In genomic region chr6:134599079-134599478, GRCh38 we compare ENCODE assay signal across 16 cellular contexts.
DNase-seq lines count a peak whose midpoint lies in the region; ATAC-seq, FAIRE-seq and TF ChIP-seq lines count a peak whose summit lies in the region.
"Had no signal": no experiment of that assay in that cellular context is flagged by ENCODE, and none has a peak within 500 bp of the region (broad histone marks: within the 10 kb centered on the region; RNA-seq: fewer than 3 reads in every experiment).

No MANE protein-coding gene starts in this region.

- TF ChIP-seq CTCF in breast epithelium (IDR thresholded peaks at IDR 0.05) (no peak), mammary epithelial cell (conservative IDR thresholded peaks at IDR 0.05 in 1 of 2, IDR thresholded peaks at IDR 0.05 in 1 of 2; ENCODE audit: extremely low read depth in 1 of 2, insufficient read depth in 1 of 2, low read depth in 1 of 2, low read length in 2 of 2) (no peak), LNCaP clone FGC (IDR thresholded peaks at IDR 0.05; ENCODE audit: control insufficient read depth, extremely low read depth, insufficient read depth) (no peak)

- no peak overlapping the region for H3K4me2 ChIP-seq in mammary epithelial cell (ENCODE audit: insufficient read depth, low read depth, low read length)
- H3K4me2 ChIP-seq: BLaER1 had no signal

- peak; percentile 73 for ATAC-seq in left lobe of liver
- ATAC-seq in activated T-helper 17 cell treated with anti-CD3 and anti-CD28 coated beads, Interleukin-2, amount 50 U/mL, for 72 hours (replicated peaks), result no peak
- ATAC-seq: GM12878 had no signal

- no peak for FAIRE-seq in small intestine (lab: Jason Lieb, UNC)
- FAIRE-seq: GM12878 had no signal

- no TSS peak for BruUV-seq in mammary epithelial cell (replicated peaks; lab: Mats Ljungman, UMichigan)

- peaks cover 0 to 10% of the 10 kb centered on the region in 2 donors for H3K9me3 ChIP-seq in breast epithelium
- H3K9me3 ChIP-seq in mammary epithelial cell (replicated peaks; ENCODE audit: insufficient read depth, low read length), result peaks cover 10% of the 10 kb centered on the region
- H3K9me3 ChIP-seq in small intestine (ENCODE audit: control insufficient read depth, low read depth), result no peaks in the 10 kb centered on the region

- H3K4me3 ChIP-seq in breast epithelium (no peak overlapping the region), mammary epithelial cell (replicated peaks in 1 of 3; ENCODE audit: insufficient read depth in 1 of 3, low read depth in 2 of 3, low read length in 3 of 3) (no peak overlapping the region), LNCaP clone FGC (ENCODE audit: low read depth, low read length) (no peak overlapping the region), small intestine (ENCODE audit: low read depth in 1 of 2, low read length in 2 of 2) (no peak overlapping the region)
- H3K4me3 ChIP-seq: BLaER1, GM12878 had no signal

- CTCF ChIA-PET in mammary epithelial cell (lab: Charles Lee; ENCODE audit: low non-redundant PET), result no interaction called here

- in situ Hi-C loops in mammary epithelial cell (cut with MboI; ENCODE audit: low sequenced_read_pairs in 2 of 2), result no loop called here

- dilution Hi-C loops in mammary epithelial cell (cut with HindIII; ENCODE audit: low sequenced_read_pairs), result no loop called here

- intact Hi-C loops in breast epithelium (cut with DNase I; ENCODE audit: low total_unique reads) (loop anchor here (10.0 kb wide), 1 partner anchor 334 kb away; no protein-coding TSS in a partner anchor), mammary epithelial cell (cut with micrococcal nuclease) (no loop called here)

- DNase-seq in breast epithelium (ENCODE audit: low spot score in 2 of 2) (no peak), mammary epithelial cell (no peak), LNCaP clone FGC (ENCODE audit: low read depth) (peak; percentile 34), left lobe of liver (ENCODE audit: low spot score) (peak; percentile 55), small intestine (peak; percentile 29), NCI-H2171 (lab: John Stamatoyannopoulos, UW) (no peak)
- no peak for DNase-seq in activated naive CD4-positive, alpha-beta T cell (lab: John Stamatoyannopoulos, UW)
- DNase-seq: 8988T; AML-193; CD8-positive, alpha-beta memory T cell; DMS53; GOT3; H9 had no signal

- peak overlapping the region; percentile 4 to 24 for H3K27ac ChIP-seq in breast epithelium
- no peak overlapping the region for H3K27ac ChIP-seq in mammary epithelial cell (ENCODE audit: insufficient read depth, low read depth, low read length)
- H3K27ac ChIP-seq in small intestine (ENCODE audit: low read depth in 1 of 2, low read length in 1 of 2), result no peak overlapping the region
- H3K27ac ChIP-seq: BLaER1 had no signal

- no peak overlapping the region for H2AFZ ChIP-seq in mammary epithelial cell (ENCODE audit: low read depth, low read length)

- H3K27me3 Mint-ChIP-seq in activated T-helper 17 cell treated with anti-CD3 and anti-CD28 coated beads, Interleukin-2, amount 50 U/mL, for 72 hours, result no peaks in the 10 kb centered on the region

- H3K4me1 ChIP-seq in breast epithelium (no peaks in the 10 kb centered on the region), mammary epithelial cell (ENCODE audit: insufficient read depth, low read length) (peaks cover under 1% of the 10 kb centered on the region), small intestine (ENCODE audit: control insufficient read depth in 2 of 2, insufficient read depth in 1 of 2, low read depth in 1 of 2, low read length in 1 of 2) (no peaks in the 10 kb centered on the region)
- H3K4me1 ChIP-seq: BLaER1 had no signal

- H3K36me3 Mint-ChIP-seq in activated T-helper 17 cell treated with anti-CD3 and anti-CD28 coated beads, Interleukin-2, amount 50 U/mL, for 72 hours (ENCODE audit: low read depth), result no peaks in the 10 kb centered on the region

- WGBS in mammary epithelial cell (ENCODE audit: low coverage, missing lambda C conversion rate), result 90% methylated on average over 3 of the region's 3 CpGs
- WGBS in small intestine, 3 donors, result 60 to 81% (median 66%) methylated on average over 3 of the region's 3 CpGs

- H4K20me1 ChIP-seq in mammary epithelial cell (ENCODE audit: insufficient read depth, low read length), result no peaks in the 10 kb centered on the region
- H4K20me1 ChIP-seq: BLaER1 had no signal

- no peaks in the 10 kb centered on the region for H3K79me2 ChIP-seq in mammary epithelial cell (ENCODE audit: insufficient read depth, low read length)

- no peaks in the 10 kb centered on the region for H3K9me3 Mint-ChIP-seq in activated T-helper 17 cell treated with anti-CD3 and anti-CD28 coated beads, Interleukin-2, amount 50 U/mL, for 72 hours

- no peaks in the 10 kb centered on the region for H3K4me1 Mint-ChIP-seq in activated T-helper 17 cell treated with anti-CD3 and anti-CD28 coated beads, Interleukin-2, amount 50 U/mL, for 72 hours
- H3K4me1 Mint-ChIP-seq: CD8-positive, alpha-beta memory T cell; H9 had no signal

- H3K27ac Mint-ChIP-seq in activated T-helper 17 cell treated with anti-CD3 and anti-CD28 coated beads, Interleukin-2, amount 50 U/mL, for 72 hours, result no peak overlapping the region
- H3K27ac Mint-ChIP-seq: CD8-positive, alpha-beta memory T cell; H9 had no signal

- H3K36me3 ChIP-seq in breast epithelium, result no peaks in the 10 kb centered on the region
- H3K36me3 ChIP-seq in mammary epithelial cell (ENCODE audit: insufficient read depth, low read length), result no peaks in the 10 kb centered on the region
- no peaks in the 10 kb centered on the region for H3K36me3 ChIP-seq in small intestine (ENCODE audit: control insufficient read depth in 2 of 2, insufficient read depth in 2 of 2, low read length in 2 of 2)
- H3K36me3 ChIP-seq: BLaER1 had no signal

- no peak for TF ChIP-seq POLR2A in breast epithelium (IDR thresholded peaks at IDR 0.05)

- H3K27me3 ChIP-seq in breast epithelium (no peaks in the 10 kb centered on the region), mammary epithelial cell (ENCODE audit: insufficient read depth, low read length) (no peaks in the 10 kb centered on the region), small intestine (ENCODE audit: control insufficient read depth in 2 of 2, insufficient read depth in 2 of 2, low read length in 2 of 2) (no peaks in the 10 kb centered on the region)
- H3K27me3 ChIP-seq: BLaER1 had no signal

- H3K9ac ChIP-seq in mammary epithelial cell (ENCODE audit: insufficient read depth, low read length), result no peak overlapping the region
- H3K9ac ChIP-seq: BLaER1 had no signal

- no peak overlapping the region for H3K4me3 Mint-ChIP-seq in activated T-helper 17 cell treated with anti-CD3 and anti-CD28 coated beads, Interleukin-2, amount 50 U/mL, for 72 hours
- H3K4me3 Mint-ChIP-seq: CD8-positive, alpha-beta memory T cell; H9 had no signal

Comparison
In these comparisons a context has a peak if more than half of its experiments do, and no peak if none do; other contexts are left out.
1. H3K27ac ChIP-seq: peak in breast epithelium (2 of 2); none in mammary epithelial cell (single experiment) and small intestine (0 of 2).
2. DNase-seq: peak in LNCaP clone FGC (single experiment), left lobe of liver (single experiment) and small intestine (single experiment); none in breast epithelium (0 of 2), mammary epithelial cell (single experiment), NCI-H2171 (single experiment) and activated naive CD4-positive, alpha-beta T cell (0 of 4).